In genomic region chr15:64667736-64668161, GRCh38 we compare ENCODE assay signal across 14 cellular contexts.
A peak's percentile ranks its signal among the peaks of the same experiment; 100 is the strongest.
DNase-seq lines count a peak whose midpoint lies in the region; ATAC-seq and TF ChIP-seq lines count a peak whose summit lies in the region.
"Had no signal": no experiment of that assay in that cellular context is flagged by ENCODE, and none has a peak within 500 bp of the region (broad histone marks: within the 10 kb centered on the region; RNA-seq: fewer than 3 reads in every experiment).

No MANE protein-coding gene starts in this region.

- no peak overlapping the region for H3K4me3 Mint-ChIP-seq in mesothelial cell of epicardium

- H3K27me3 ChIP-seq in brain microvascular endothelial cell (replicated peaks), result no peaks in the 10 kb centered on the region
- H3K27me3 ChIP-seq: esophagus muscularis mucosa, uterus had no signal

- no peak overlapping the region for H3K4me3 ChIP-seq in brain microvascular endothelial cell (ENCODE audit: low read depth, low read length)
- H3K4me3 ChIP-seq: esophagus muscularis mucosa, uterus had no signal

- intact Hi-C loops in posterior vena cava (cut with DNase I), result no loop called here

- H3K27ac ChIP-seq in brain microvascular endothelial cell, result peak overlapping the region; percentile 29
- H3K27ac ChIP-seq: esophagus muscularis mucosa had no signal

- H3K27me3 Mint-ChIP-seq in mesothelial cell of epicardium (ENCODE audit: low read depth), result no peaks in the 10 kb centered on the region

- TF ChIP-seq CTCF in brain microvascular endothelial cell (IDR thresholded peaks at IDR 0.05; ENCODE audit: low read depth, low read length, missing control alignments) (no peak), mesothelial cell of epicardium (IDR thresholded peaks at IDR 0.05; ENCODE audit: unreplicated experiment) (no peak)

- no peaks in the 10 kb centered on the region for H3K36me3 ChIP-seq in brain microvascular endothelial cell (replicated peaks)
- H3K36me3 ChIP-seq: uterus had no signal

- no peaks in the 10 kb centered on the region for H3K9me3 Mint-ChIP-seq in mesothelial cell of epicardium

- in situ Hi-C loops in brain microvascular endothelial cell (cut with HindIII; ENCODE audit: low pct_ligation_motif_present, low sequenced_read_pairs), result no loop called here

- H3K27ac Mint-ChIP-seq in mesothelial cell of epicardium, result peak overlapping the region; percentile 24

- H3K36me3 Mint-ChIP-seq in mesothelial cell of epicardium, result peaks cover 11% of the 10 kb centered on the region

- H3K4me1 Mint-ChIP-seq in mesothelial cell of epicardium, result peaks cover 10% of the 10 kb centered on the region

- no peak for ATAC-seq in GM21381 (IDR thresholded peaks at IDR 0.05; ENCODE audit: unreplicated experiment)

- DNase-seq in AG08396 (ENCODE audit: low spot score) (peak; percentile 38), HT1080 (ENCODE audit: low read depth) (peak; percentile 43), brain microvascular endothelial cell (peak; percentile 45), mesothelial cell of epicardium (ENCODE audit: low spot score in 2 of 2, unreplicated experiment in 2 of 2) (no peak), posterior vena cava (ENCODE audit: low spot score) (no peak), mesenteric fat pad (ENCODE audit: low spot score) (no peak)
- DNase-seq in effector CD8-positive, alpha-beta T cell (lab: John Stamatoyannopoulos, UW), result no peak
- DNase-seq: activated CD8-positive, alpha-beta memory T cell treated with anti-CD3 and anti-CD28 coated beads, Interleukin-2, amount 50 U/mL, for 4 hours; aorta; stimulated activated CD8-positive, alpha-beta memory T cell treated with anti-CD3 and anti-CD28 coated beads, Interleukin-4, amount 100 ng/mL, for 48 hours; T-helper 9 cell; uterus had no signal

Comparison
In these comparisons a context has a peak if more than half of its experiments do, and no peak if none do; other contexts are left out.
1. DNase-seq: peak in AG08396 (single experiment), HT1080 (single experiment) and brain microvascular endothelial cell (single experiment); none in mesothelial cell of epicardium (0 of 2), posterior vena cava (single experiment), effector CD8-positive, alpha-beta T cell (single experiment) and mesenteric fat pad (single experiment).